In genomic region chr11:34105079-34105956, GRCh38 we compare ENCODE assay signal across 1 cellular context.
TF ChIP-seq lines count a peak whose summit lies in the region.

Gene NAT10, plus strand, starts transcription at chr11:34105629. Its CDS starts 2,597 bp downstream, at chr11:34108226.

TF ChIP-seq in HepG2, 621 proteins besides CTCF, POLR2A, EP300 and RAD21 (continued from another document and continues in another):
- TF ChIP-seq, protein P1, sequence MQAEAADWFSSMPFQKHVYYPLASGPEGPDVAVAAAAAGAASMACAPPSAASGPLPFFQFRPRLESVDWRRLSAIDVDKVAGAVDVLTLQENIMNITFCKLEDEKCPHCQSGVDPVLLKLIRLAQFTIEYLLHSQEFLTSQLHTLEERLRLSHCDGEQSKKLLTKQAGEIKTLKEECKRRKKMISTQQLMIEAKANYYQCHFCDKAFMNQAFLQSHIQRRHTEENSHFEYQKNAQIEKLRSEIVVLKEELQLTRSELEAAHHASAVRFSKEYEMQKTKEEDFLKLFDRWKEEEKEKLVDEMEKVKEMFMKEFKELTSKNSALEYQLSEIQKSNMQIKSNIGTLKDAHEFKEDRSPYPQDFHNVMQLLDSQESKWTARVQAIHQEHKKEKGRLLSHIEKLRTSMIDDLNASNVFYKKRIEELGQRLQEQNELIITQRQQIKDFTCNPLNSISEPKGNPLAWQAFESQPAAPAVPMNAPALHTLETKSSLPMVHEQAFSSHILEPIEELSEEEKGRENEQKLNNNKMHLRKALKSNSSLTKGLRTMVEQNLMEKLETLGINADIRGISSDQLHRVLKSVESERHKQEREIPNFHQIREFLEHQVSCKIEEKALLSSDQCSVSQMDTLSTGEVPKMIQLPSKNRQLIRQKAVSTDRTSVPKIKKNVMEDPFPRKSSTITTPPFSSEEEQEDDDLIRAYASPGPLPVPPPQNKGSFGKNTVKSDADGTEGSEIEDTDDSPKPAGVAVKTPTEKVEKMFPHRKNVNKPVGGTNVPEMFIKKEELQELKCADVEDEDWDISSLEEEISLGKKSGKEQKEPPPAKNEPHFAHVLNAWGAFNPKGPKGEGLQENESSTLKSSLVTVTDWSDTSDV (CRISPR knock-in tag; IDR thresholded peaks at IDR 0.05), result no peak
- TF ChIP-seq GABPA (IDR thresholded peaks at IDR 0.05; ENCODE audit: low read depth, low read length) (no peak), GABPA (CRISPR knock-in tag; IDR thresholded peaks at IDR 0.05; ENCODE audit: low read depth) (peak; percentile 69; the same call in 1 of the 2 replicates), MLLT10 (CRISPR knock-in tag; IDR thresholded peaks at IDR 0.05) (no peak), RXRB (CRISPR knock-in tag; IDR thresholded peaks at IDR 0.05; ENCODE audit: borderline replicate concordance) (peak; percentile 81), ATF7 (IDR thresholded peaks at IDR 0.05) (peak; percentile 92), ATF7 (CRISPR knock-in tag; IDR thresholded peaks at IDR 0.05) (peak; percentile 87), ZNF160 (CRISPR knock-in tag; IDR thresholded peaks at IDR 0.05) (peak; percentile 80; the same call in 1 of the 2 replicates), ZNF713 (CRISPR knock-in tag; IDR thresholded peaks at IDR 0.05) (no peak), TFDP1 (CRISPR knock-in tag; IDR thresholded peaks at IDR 0.05; ENCODE audit: borderline replicate concordance) (peak; percentile 72; the same call in 1 of the 2 replicates), POGK (CRISPR knock-in tag; conservative IDR thresholded peaks at IDR 0.05) (peak; percentile 74), ESRRA (CRISPR knock-in tag; IDR thresholded peaks at IDR 0.05; ENCODE audit: low read depth) (peak; percentile 47; the same call in 1 of the 2 replicates), ZC3H13 (CRISPR knock-in tag; IDR thresholded peaks at IDR 0.05) (peak; percentile 94), KDM5B (CRISPR knock-in tag; IDR thresholded peaks at IDR 0.05; ENCODE audit: borderline replicate concordance) (peak; percentile 90; the same call in 1 of the 2 replicates), PRMT3 (CRISPR knock-in tag; IDR thresholded peaks at IDR 0.05; ENCODE audit: borderline replicate concordance, low read depth) (0 out of 2 replicates have a peak, but pooled peaks have one; percentile 14), ZNF276 (CRISPR knock-in tag; IDR thresholded peaks at IDR 0.05; ENCODE audit: low read depth) (peak; percentile 35; the same call in 1 of the 2 replicates), TFDP2 (CRISPR knock-in tag; IDR thresholded peaks at IDR 0.05) (peak; percentile 60), CSRNP2 (CRISPR knock-in tag; conservative IDR thresholded peaks at IDR 0.05; ENCODE audit: low read depth) (no peak), SYNCRIP (IDR thresholded peaks at IDR 0.05; ENCODE audit: insufficient read depth, low read depth, low read length) (no peak), ASH2L (IDR thresholded peaks at IDR 0.05; ENCODE audit: insufficient read length, low read depth, low read length) (peak; percentile 89), ARID5B (CRISPR knock-in tag; IDR thresholded peaks at IDR 0.05) (peak; percentile 64), ZNF644 (CRISPR knock-in tag; IDR thresholded peaks at IDR 0.05; ENCODE audit: low read depth) (0 out of 2 replicates have a peak, but pooled peaks have one; percentile 11), ZNF260 (CRISPR knock-in tag; IDR thresholded peaks at IDR 0.05; ENCODE audit: borderline replicate concordance, low read depth) (no peak), ZNF557 (CRISPR knock-in tag; IDR thresholded peaks at IDR 0.05) (peak; percentile 13; the same call in 1 of the 2 replicates), HNRNPK (IDR thresholded peaks at IDR 0.05; ENCODE audit: low read depth, low read length, poor library complexity, severe bottlenecking) (no peak), KDM2A (CRISPR knock-in tag; IDR thresholded peaks at IDR 0.05; ENCODE audit: borderline replicate concordance, low read depth) (peak; percentile 100), ZNF430 (CRISPR knock-in tag; IDR thresholded peaks at IDR 0.05) (no peak), NONO (IDR thresholded peaks at IDR 0.05) (no peak), NONO (CRISPR knock-in tag; conservative IDR thresholded peaks at IDR 0.05) (peak; percentile 97), SKIL (CRISPR knock-in tag; IDR thresholded peaks at IDR 0.05; ENCODE audit: borderline replicate concordance) (0 out of 2 replicates have a peak, but pooled peaks have one; percentile 37), FOXP4 (CRISPR knock-in tag; IDR thresholded peaks at IDR 0.05) (peak; percentile 40; the same call in 1 of the 2 replicates), MXI1 (IDR thresholded peaks at IDR 0.05; ENCODE audit: borderline replicate concordance, low read depth, low read length) (peak; percentile 98; the same call in 2 of the 3 replicates), POLR2AphosphoS5 (IDR thresholded peaks at IDR 0.05; ENCODE audit: low read depth, low read length) (peak; percentile 98), THAP11 (CRISPR knock-in tag; IDR thresholded peaks at IDR 0.05) (peak; percentile 96), ARID2 (CRISPR knock-in tag; IDR thresholded peaks at IDR 0.05; ENCODE audit: borderline replicate concordance) (peak; percentile 94; the same call in 1 of the 2 replicates)
- TF ChIP-seq, protein P2, sequence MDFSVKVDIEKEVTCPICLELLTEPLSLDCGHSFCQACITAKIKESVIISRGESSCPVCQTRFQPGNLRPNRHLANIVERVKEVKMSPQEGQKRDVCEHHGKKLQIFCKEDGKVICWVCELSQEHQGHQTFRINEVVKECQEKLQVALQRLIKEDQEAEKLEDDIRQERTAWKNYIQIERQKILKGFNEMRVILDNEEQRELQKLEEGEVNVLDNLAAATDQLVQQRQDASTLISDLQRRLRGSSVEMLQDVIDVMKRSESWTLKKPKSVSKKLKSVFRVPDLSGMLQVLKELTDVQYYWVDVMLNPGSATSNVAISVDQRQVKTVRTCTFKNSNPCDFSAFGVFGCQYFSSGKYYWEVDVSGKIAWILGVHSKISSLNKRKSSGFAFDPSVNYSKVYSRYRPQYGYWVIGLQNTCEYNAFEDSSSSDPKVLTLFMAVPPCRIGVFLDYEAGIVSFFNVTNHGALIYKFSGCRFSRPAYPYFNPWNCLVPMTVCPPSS (IDR thresholded peaks at IDR 0.05), result no peak
- TF ChIP-seq, protein P3, sequence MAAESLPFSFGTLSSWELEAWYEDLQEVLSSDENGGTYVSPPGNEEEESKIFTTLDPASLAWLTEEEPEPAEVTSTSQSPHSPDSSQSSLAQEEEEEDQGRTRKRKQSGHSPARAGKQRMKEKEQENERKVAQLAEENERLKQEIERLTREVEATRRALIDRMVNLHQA (CRISPR knock-in tag; IDR thresholded peaks at IDR 0.05), result no peak
